ENCODE assay signal across 12 cellular contexts in the genomic region with DNA sequence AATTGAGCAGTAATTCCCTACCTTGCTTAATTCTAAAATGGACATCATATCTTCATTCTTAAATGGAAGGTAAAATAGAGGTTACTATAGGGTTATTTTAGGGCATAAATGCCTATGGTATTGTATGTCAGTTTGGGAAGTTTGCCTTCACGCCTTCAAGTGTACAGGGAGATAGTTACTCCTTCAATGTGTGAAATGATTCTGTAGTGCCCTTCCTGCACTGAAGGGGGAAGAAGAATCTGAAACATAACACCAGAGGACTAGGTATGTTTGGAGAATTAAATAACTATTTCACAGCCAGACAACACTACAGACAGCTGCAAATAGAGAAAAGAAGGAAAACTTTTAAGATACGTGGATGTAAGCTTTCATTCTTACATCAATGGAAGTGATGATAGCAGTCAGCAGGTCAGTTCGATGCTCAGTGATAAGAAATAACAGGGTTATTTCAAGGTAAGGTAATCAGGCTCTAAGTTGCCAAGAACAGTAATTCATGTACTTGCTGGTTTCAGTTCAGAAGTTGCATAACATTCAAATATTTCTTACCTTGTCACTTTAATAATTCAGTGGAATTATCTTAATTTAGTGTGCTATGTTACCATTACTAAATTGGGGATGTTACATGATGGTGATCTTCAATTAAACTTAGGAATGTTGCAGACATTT. TPM values are rescaled to one million over a fixed set of nuclear protein-coding genes. Genes with fewer than 3 reads are reported as not detected.
DNase-seq lines count a peak whose midpoint lies in the region; ATAC-seq, FAIRE-seq and TF ChIP-seq lines count a peak whose summit lies in the region.
"Had no signal": no experiment of that assay in that cellular context is flagged by ENCODE, and none has a peak within 500 bp of the region (broad histone marks: within the 10 kb centered on the region; RNA-seq: fewer than 3 reads in every experiment).

No MANE protein-coding gene starts in this region.

- H3K27ac ChIP-seq in keratinocyte (ENCODE audit: control insufficient read depth, insufficient read depth, low read length) (no peak overlapping the region), brain microvascular endothelial cell (no peak overlapping the region)

- H3K4me3 ChIP-seq in keratinocyte (ENCODE audit: control insufficient read depth in 2 of 3, extremely low read depth in 1 of 3, insufficient read depth in 2 of 3, low read depth in 1 of 3, low read length in 3 of 3) (no peak overlapping the region), brain microvascular endothelial cell (ENCODE audit: low read depth, low read length) (no peak overlapping the region)

- peak overlapping the region; percentile 33 for H3K4me2 ChIP-seq in keratinocyte (ENCODE audit: control insufficient read depth, extremely low read depth, insufficient read depth, low read depth, low read length)

- no peak for TF ChIP-seq CTCF in WTC11 (IDR thresholded peaks at IDR 0.05)
- peak in 1 of 3 experiments; percentile 42 for TF ChIP-seq CTCF in keratinocyte (optimal IDR thresholded peaks at IDR 0.05 in 1 of 3, IDR thresholded peaks at IDR 0.05 in 1 of 3, conservative IDR thresholded peaks at IDR 0.05 in 1 of 3; ENCODE audit: extremely low read depth in 1 of 3, insufficient read depth in 2 of 3, low read length in 3 of 3)
- TF ChIP-seq CTCF in brain microvascular endothelial cell (IDR thresholded peaks at IDR 0.05; ENCODE audit: low read depth, low read length, missing control alignments): no peak

- peaks cover 57% of the 10 kb centered on the region for H3K4me1 Mint-ChIP-seq in WTC11

- CTCF ChIA-PET in WTC11 (lab: Charles Lee): no interaction called here

- no peaks in the 10 kb centered on the region for H3K9me3 Mint-ChIP-seq in WTC11
- H3K9me3 Mint-ChIP-seq: activated T-helper 2 cell treated with anti-CD3 and anti-CD28 coated beads, Interferon-gamma antibody, Interleukin-2, Interleukin-4, amounts not matched to agents 10 μg/mL and 5 μg/mL and 100 μg/mL, durations not matched to agents 14 hours and 24 hours and 36 hours had no signal

- no peak for TF ChIP-seq POLR2A in GM12892 (IDR thresholded peaks at IDR 0.05; ENCODE audit: low read depth, low read length)

- no peaks in the 10 kb centered on the region for H3K27me3 Mint-ChIP-seq in WTC11 (ENCODE audit: low read depth)

- H3K4me3 Mint-ChIP-seq in WTC11: peak overlapping the region; percentile 46

- no peaks in the 10 kb centered on the region for H3K36me3 ChIP-seq in keratinocyte (ENCODE audit: control insufficient read depth in 2 of 2, extremely low read depth in 1 of 2, insufficient read depth in 2 of 2, low read length in 2 of 2)
- no peaks in the 10 kb centered on the region for H3K36me3 ChIP-seq in brain microvascular endothelial cell (replicated peaks)

- H3K27me3 ChIP-seq in keratinocyte (ENCODE audit: control insufficient read depth, extremely low read depth, insufficient read depth, low read length) (no peaks in the 10 kb centered on the region), brain microvascular endothelial cell (replicated peaks) (no peaks in the 10 kb centered on the region)

- in situ Hi-C loops in ACHN (cut with HindIII; ENCODE audit: low pct_ligation_motif_present, low pct_unique_long_range_greater_than_20kb, low sequenced_read_pairs): no loop called here
- in situ Hi-C loops in brain microvascular endothelial cell (cut with HindIII; ENCODE audit: low pct_ligation_motif_present, low sequenced_read_pairs): no loop called here

- H4K20me1 ChIP-seq in keratinocyte (ENCODE audit: control insufficient read depth, extremely low read depth, insufficient read depth, low read length): peaks cover 8% of the 10 kb centered on the region

- peak; percentile 78 for FAIRE-seq in GM12892 (lab: Jason Lieb, UNC)
- no peak for FAIRE-seq in keratinocyte (lab: Jason Lieb, UNC)

- H3K9ac ChIP-seq in keratinocyte (ENCODE audit: control insufficient read depth, extremely low read depth, insufficient read depth, low read length): no peak overlapping the region

- dilution Hi-C loops in keratinocyte (cut with MboI; ENCODE audit: extremely low pct_ligation_motif_present, low sequenced_read_pairs): no loop called here

- no peak for ATAC-seq in WTC11
- no peak for ATAC-seq in GM21360 (IDR thresholded peaks at IDR 0.05; ENCODE audit: unreplicated experiment)
- ATAC-seq: left colon had no signal

- no peak overlapping the region for H3K27ac Mint-ChIP-seq in WTC11
- H3K27ac Mint-ChIP-seq: activated T-helper 2 cell treated with anti-CD3 and anti-CD28 coated beads, Interferon-gamma antibody, Interleukin-2, Interleukin-4, amounts not matched to agents 10 μg/mL and 5 μg/mL and 100 μg/mL, durations not matched to agents 14 hours and 24 hours and 36 hours had no signal

- no peaks in the 10 kb centered on the region for H3K36me3 Mint-ChIP-seq in WTC11

- POLR2A ChIA-PET in WTC11 (lab: Charles Lee): no interaction called here

- H2AFZ ChIP-seq in keratinocyte (ENCODE audit: control insufficient read depth, low read length): no peak overlapping the region

- H3K4me1 ChIP-seq in keratinocyte (ENCODE audit: control insufficient read depth, extremely low read depth, insufficient read depth, low read length): peaks cover 34% of the 10 kb centered on the region

- peaks cover 85% of the 10 kb centered on the region for H3K79me2 ChIP-seq in keratinocyte (ENCODE audit: control insufficient read depth, insufficient read depth, low read length)

- DNase-seq in ACHN (peak; percentile 37), GM12892 (ENCODE audit: insufficient read length) (no peak), WTC11 (ENCODE audit: low spot score) (no peak), keratinocyte (ENCODE audit: low read depth, low spot score) (no peak), brain microvascular endothelial cell (no peak), NOMO-1 treated with DMSO at 0.1 percent for 48 hours (lab: John Stamatoyannopoulos, UW; ENCODE audit: unreplicated experiment) (no peak), NCI-H2107 treated with DMSO at 0.1 percent for 48 hours (lab: John Stamatoyannopoulos, UW; ENCODE audit: unreplicated experiment) (no peak)
- DNase-seq: effector memory CD4-positive, alpha-beta T cell; left colon; retina had no signal

- no peaks in the 10 kb centered on the region for H3K9me3 ChIP-seq in keratinocyte (ENCODE audit: control insufficient read depth, low read depth, low read length)

- no peaks in the 10 kb centered on the region for H3K9me1 ChIP-seq in keratinocyte (ENCODE audit: control insufficient read depth, extremely low read depth, insufficient read depth, low read length)

TF ChIP-seq in WTC11, 78 proteins besides CTCF, POLR2A, EP300 and RAD21 (continues in another document):
- TF ChIP-seq, protein P1, sequence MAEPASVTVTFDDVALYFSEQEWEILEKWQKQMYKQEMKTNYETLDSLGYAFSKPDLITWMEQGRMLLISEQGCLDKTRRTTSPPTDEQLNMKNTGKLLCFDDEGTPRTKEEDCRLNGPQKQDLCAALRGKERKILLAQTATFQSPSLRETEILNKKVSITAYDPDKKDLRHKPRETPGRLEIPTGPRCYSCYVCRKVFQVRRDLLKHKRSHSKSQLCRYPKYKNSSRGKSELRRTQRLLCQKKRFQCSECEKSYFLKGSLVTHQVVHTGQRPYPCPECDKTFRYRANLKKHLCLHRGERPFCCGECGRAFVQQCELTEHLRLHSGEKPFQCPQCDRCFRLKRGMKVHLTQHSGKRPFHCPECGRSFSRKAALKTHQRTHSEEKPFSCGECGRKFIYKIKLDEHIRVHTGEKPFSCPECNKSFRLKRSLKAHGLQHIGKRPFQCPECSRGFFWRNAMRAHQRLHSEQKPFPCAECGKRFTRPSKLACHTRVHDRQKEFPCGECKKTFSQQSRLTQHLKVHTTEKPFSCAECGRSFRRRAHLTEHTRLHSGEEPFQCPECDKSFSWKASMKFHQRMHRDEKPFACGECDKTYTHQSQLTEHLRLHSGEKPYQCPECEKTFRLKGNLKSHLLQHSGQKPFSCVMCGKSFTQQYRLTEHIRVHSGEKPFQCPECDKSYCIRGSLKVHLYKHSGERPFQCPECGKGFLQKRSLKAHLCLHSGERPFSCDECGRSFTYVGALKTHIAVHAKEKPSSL (CRISPR knock-in tag; conservative IDR thresholded peaks at IDR 0.05): no peak
- TF ChIP-seq, protein P2, sequence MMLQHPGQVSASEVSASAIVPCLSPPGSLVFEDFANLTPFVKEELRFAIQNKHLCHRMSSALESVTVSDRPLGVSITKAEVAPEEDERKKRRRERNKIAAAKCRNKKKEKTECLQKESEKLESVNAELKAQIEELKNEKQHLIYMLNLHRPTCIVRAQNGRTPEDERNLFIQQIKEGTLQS (CRISPR knock-in tag; conservative IDR thresholded peaks at IDR 0.05): no peak
- TF ChIP-seq ATF1 (CRISPR knock-in tag; IDR thresholded peaks at IDR 0.05): no peak
- TF ChIP-seq FOXK1 (CRISPR knock-in tag; IDR thresholded peaks at IDR 0.05): no peak
- no peak for TF ChIP-seq OVOL2 (CRISPR knock-in tag; IDR thresholded peaks at IDR 0.05; ENCODE audit: borderline replicate concordance)

RNA-seq across cellular contexts. Expression of a gene that starts 4.0 kb away (rescaled TPM):
- polyA plus RNA-seq in GM12892 (2012; ENCODE audit: missing spikeins): 12.6 TPM
- 66.3 to 78.9 TPM (median 69.3 TPM) in 3 replicates for total RNA-seq in WTC11 (2021)
- polyA plus RNA-seq in keratinocyte: 31.1 to 43.8 TPM (median 39.0 TPM) in 3 replicates
- 49.2 TPM for polyA plus RNA-seq in keratinocyte (2011; ENCODE audit: low read depth)
- polyA plus RNA-seq in keratinocyte (2011; cell fraction: cytosol; rRNA removed): 23.4 and 41.6 TPM in 2 replicates
- polyA plus RNA-seq in keratinocyte (2011; cell fraction: nucleus; rRNA removed): 66.4 and 70.5 TPM in 2 replicates
- polyA plus RNA-seq in keratinocyte (2012; ENCODE audit: low replicate concordance): 27.0 and 31.2 TPM in 2 replicates
- 58.2 to 101 TPM (median 94.1 TPM) in 3 replicates for polyA minus RNA-seq in keratinocyte
- polyA minus RNA-seq in keratinocyte (2011; cell fraction: cytosol; rRNA and poly(A)+ RNA removed): 47.8 TPM
- 53.1 and 83.2 TPM in 2 replicates for polyA minus RNA-seq in keratinocyte (2011; cell fraction: nucleus; rRNA and poly(A)+ RNA removed)

RNA-seq across cellular contexts. Expression of a gene that starts 4.2 kb away (rescaled TPM):
- polyA plus RNA-seq in GM12892 (2012; ENCODE audit: missing spikeins): not detected
- 1.7 to 2.1 TPM (median 1.9 TPM) in 3 replicates for total RNA-seq in WTC11 (2021)
- 0.13 to 0.39 TPM (median 0.14 TPM) in 3 replicates for polyA plus RNA-seq in keratinocyte
- polyA plus RNA-seq in keratinocyte (2011; ENCODE audit: low read depth): 0.46 TPM
- 0.21 and 0.39 TPM in 2 replicates for polyA plus RNA-seq in keratinocyte (2011; cell fraction: cytosol; rRNA removed)
- 0.28 and 0.29 TPM in 2 replicates for polyA plus RNA-seq in keratinocyte (2011; cell fraction: nucleus; rRNA removed)
- 0.06 and 0.29 TPM in 2 replicates for polyA plus RNA-seq in keratinocyte (2012; ENCODE audit: low replicate concordance)
- polyA minus RNA-seq in keratinocyte: 0.58 to 1.1 TPM in 2 of 3 replicates, not detected in the other
- not detected for polyA minus RNA-seq in keratinocyte (2011; cell fraction: cytosol; rRNA and poly(A)+ RNA removed)
- polyA minus RNA-seq in keratinocyte (2011; cell fraction: nucleus; rRNA and poly(A)+ RNA removed): 0.85 and 1.3 TPM in 2 replicates
- total RNA-seq: activated T-helper 2 cell treated with anti-CD3 and anti-CD28 coated beads, Interferon-gamma antibody, Interleukin-2, Interleukin-4, amounts not matched to agents 10 μg/mL and 5 μg/mL and 100 μg/mL, durations not matched to agents 14 hours and 24 hours and 36 hours had no signal
